ENCODE assay signal across 15 cellular contexts in genomic region chrX:2373615-2374014, GRCh38.
"Had no signal": no experiment of that assay in that cellular context is flagged by ENCODE, and none has a peak within 500 bp of the region (broad histone marks: within the 10 kb centered on the region; RNA-seq: fewer than 3 reads in every experiment).

No MANE protein-coding gene starts in this region.

- ATAC-seq: activated CD8-positive, alpha-beta memory T cell treated with anti-CD3 and anti-CD28 coated beads, Interleukin-2, amount 10 ng/mL, durations not matched to agents 7 days and 5 days; body of pancreas; foreskin keratinocyte had no signal

- H3K27me3 Mint-ChIP-seq: activated CD4-positive, alpha-beta T cell treated with anti-CD3 and anti-CD28 coated beads, Interleukin-2, amount 10 ng/mL, durations not matched to agents 7 days and 5 days; activated CD8-positive, alpha-beta memory T cell treated with anti-CD3 and anti-CD28 coated beads, Interleukin-2, amount 10 ng/mL, durations not matched to agents 7 days and 5 days; activated naive CD8-positive, alpha-beta T cell had no signal

- H3K36me3 ChIP-seq: ovary, sigmoid colon had no signal

- H3K4me3 Mint-ChIP-seq: activated CD4-positive, alpha-beta T cell treated with anti-CD3 and anti-CD28 coated beads, Interleukin-2, amount 10 ng/mL, durations not matched to agents 7 days and 5 days; activated CD8-positive, alpha-beta memory T cell treated with anti-CD3 and anti-CD28 coated beads, Interleukin-2, amount 10 ng/mL, durations not matched to agents 7 days and 5 days; activated naive CD8-positive, alpha-beta T cell; T-helper 2 cell treated with Interferon-gamma antibody and Interleukin-4, amounts not matched to agents 5 μg/mL and 100 μg/mL, for 36 hours had no signal

- H3K4me3 ChIP-seq: body of pancreas, coronary artery, ovary, sigmoid colon had no signal

- H3K9me3 Mint-ChIP-seq: T-helper 2 cell treated with Interferon-gamma antibody and Interleukin-4, amounts not matched to agents 5 μg/mL and 100 μg/mL, for 36 hours had no signal

- H3K9me3 ChIP-seq: body of pancreas, ovary, sigmoid colon had no signal

- DNase-seq: activated CD4-positive, alpha-beta T cell treated with anti-CD3 and anti-CD28 coated beads, Interleukin-2, amount 10 ng/mL, durations not matched to agents 7 days and 5 days; activated CD4-positive, CD25-positive, alpha-beta regulatory T cell; activated CD8-positive, alpha-beta memory T cell treated with anti-CD3 and anti-CD28 coated beads, Interleukin-2, amount 10 ng/mL, durations not matched to agents 7 days and 5 days; activated T-cell treated with anti-CD3 and anti-CD28 coated beads, Interleukin-2, amount 50 U/mL, for 1 hour; amniotic stem cell; body of pancreas; caudate nucleus; foreskin keratinocyte; ovary; sigmoid colon; stimulated activated CD4-positive, alpha-beta T cell treated with anti-CD3 and anti-CD28 coated beads, Interleukin-1b, Interleukin-23, amount 100 ng/mL, for 48 hours; SW 1271 had no signal

- H3K4me1 ChIP-seq: body of pancreas, foreskin keratinocyte, sigmoid colon had no signal

- H3K27ac ChIP-seq: body of pancreas, coronary artery, foreskin keratinocyte, ovary, sigmoid colon had no signal

- H3K27ac Mint-ChIP-seq: activated CD4-positive, alpha-beta T cell treated with anti-CD3 and anti-CD28 coated beads, Interleukin-2, amount 10 ng/mL, durations not matched to agents 7 days and 5 days; activated CD8-positive, alpha-beta memory T cell treated with anti-CD3 and anti-CD28 coated beads, Interleukin-2, amount 10 ng/mL, durations not matched to agents 7 days and 5 days; activated naive CD8-positive, alpha-beta T cell; T-helper 2 cell treated with Interferon-gamma antibody and Interleukin-4, amounts not matched to agents 5 μg/mL and 100 μg/mL, for 36 hours had no signal

- H3K27me3 ChIP-seq: body of pancreas, foreskin keratinocyte, ovary, sigmoid colon had no signal
